Comparison of ENCODE assay signal across 8 cellular contexts in the genomic region with DNA sequence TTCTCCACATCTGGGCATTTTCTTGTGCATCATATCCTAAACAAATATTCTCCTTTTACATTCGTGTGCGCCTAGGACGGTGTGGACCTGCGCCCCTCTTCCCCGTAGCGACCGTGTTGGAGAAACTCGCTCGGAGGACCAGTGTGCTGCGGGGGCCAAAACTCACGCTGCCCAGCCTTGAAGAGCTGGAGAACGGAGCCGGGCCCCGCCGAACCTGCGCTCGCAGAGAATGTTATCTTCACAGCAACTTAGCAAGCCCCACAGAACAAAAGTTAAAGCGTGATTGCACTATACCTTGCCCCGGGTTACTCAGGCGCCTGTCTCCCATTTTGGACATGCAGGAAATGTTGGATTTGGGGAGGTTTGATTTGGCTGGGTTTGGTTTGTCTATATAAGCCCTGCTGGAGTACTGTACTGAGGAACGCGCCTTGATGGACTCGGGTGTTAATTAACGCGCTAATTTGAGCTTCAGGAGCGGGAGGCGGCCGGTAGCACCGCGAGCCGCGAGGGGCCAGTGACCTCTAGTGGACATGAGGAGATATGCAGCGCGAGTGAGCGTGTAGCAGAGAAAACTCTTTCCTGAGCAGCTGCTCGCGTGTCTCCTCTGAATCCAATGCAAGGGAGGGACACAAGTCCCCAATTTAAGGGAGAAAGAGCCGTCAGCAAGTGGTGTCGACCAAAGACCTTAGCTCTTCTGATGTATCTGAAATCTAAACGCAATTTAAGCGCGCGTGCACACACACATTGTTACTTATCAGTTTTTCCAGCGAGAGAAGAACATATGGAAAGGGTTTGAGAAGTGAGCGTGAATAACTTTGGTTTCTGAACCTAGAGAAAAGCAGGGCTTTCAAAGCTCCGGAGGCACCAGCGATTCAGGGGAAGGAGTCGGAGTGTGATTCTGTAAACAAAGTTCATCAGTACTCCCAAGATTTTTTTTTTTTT.
DNase-seq lines count a peak whose midpoint lies in the region; ATAC-seq and TF ChIP-seq lines count a peak whose summit lies in the region.

No MANE protein-coding gene starts in this region.

- peak overlapping the region; percentile 70 for H3K4me3 ChIP-seq in PC-3 (ENCODE audit: low read length)

- H3K27me3 Mint-ChIP-seq in Calu3 (ENCODE audit: unreplicated experiment) (peaks cover 32% of the 10 kb centered on the region), neural crest cell (ENCODE audit: low read depth) (peaks cover 100% of the 10 kb centered on the region)
- peaks cover 87% of the 10 kb centered on the region for H3K27me3 Mint-ChIP-seq in activated T-helper 1 cell treated with anti-CD3 and anti-CD28 coated beads, Interleukin-12 subunit alpha, Interleukin-12 subunit beta, Interleukin-2, Interleukin-4 antibody, amounts not matched to agents 30 ng/mL and 10 ng/mL and 1 ng/mL, durations not matched to agents 14 hours and 24 hours and 36 hours (ENCODE audit: insufficient read depth)

- no peaks in the 10 kb centered on the region for H3K36me3 ChIP-seq in PC-3 (ENCODE audit: low read depth, low read length)

- H2AFZ ChIP-seq in PC-3 (ENCODE audit: low read length) = peak overlapping the region; percentile 85

- no peak overlapping the region for H3K27ac ChIP-seq in PC-3 (ENCODE audit: low read length)
- H3K27ac ChIP-seq in substantia nigra (ENCODE audit: low read depth, low read length, poor library complexity, severe bottlenecking) = peak overlapping the region; percentile 56

- POLR2A ChIA-PET in PC-3 (lab: Charles Lee; ENCODE audit: unreplicated experiment) = interaction anchor here (0.6 kb wide), 2 partner anchors 403 to 533 kb away, joined by 3 to 7 read pairs; no protein-coding TSS in a partner anchor

- DNase-seq in Calu3 (peak; percentile 79), PC-3 (peak; percentile 66), fibroblast of peridontal ligament (ENCODE audit: extremely low read depth) (peak; percentile 62), neural crest cell (ENCODE audit: low read depth, low spot score) (peak; percentile 68), substantia nigra (lab: John Stamatoyannopoulos, UW) (peak in 39 of 49 donors; percentile 20 to 91 (median 77))
- peak; percentile 60 for DNase-seq in activated T-helper 1 cell treated with anti-CD3 and anti-CD28 coated beads, Interleukin-12 subunit alpha, Interleukin-12 subunit beta, Interleukin-2, Interleukin-4 antibody, amounts not matched to agents 30 ng/mL and 10 ng/mL and 1 ng/mL, durations not matched to agents 14 hours and 24 hours and 36 hours (ENCODE audit: low spot score)

- no peaks in the 10 kb centered on the region for H3K9me3 ChIP-seq in PC-3 (ENCODE audit: low read length)

- H3K4me1 Mint-ChIP-seq in Calu3 (ENCODE audit: low read depth, unreplicated experiment) (peaks cover 34% of the 10 kb centered on the region), neural crest cell (peaks cover 29% of the 10 kb centered on the region)
- H3K4me1 Mint-ChIP-seq in activated T-helper 1 cell treated with anti-CD3 and anti-CD28 coated beads, Interleukin-12 subunit alpha, Interleukin-12 subunit beta, Interleukin-2, Interleukin-4 antibody, amounts not matched to agents 30 ng/mL and 10 ng/mL and 1 ng/mL, durations not matched to agents 14 hours and 24 hours and 36 hours (ENCODE audit: low read depth) = peaks cover 21% of the 10 kb centered on the region

- H3K4me3 Mint-ChIP-seq in Calu3 (ENCODE audit: low read depth, unreplicated experiment) = peak overlapping the region; percentile 77
- peak overlapping the region; percentile 62 for H3K4me3 Mint-ChIP-seq in activated T-helper 1 cell treated with anti-CD3 and anti-CD28 coated beads, Interleukin-12 subunit alpha, Interleukin-12 subunit beta, Interleukin-2, Interleukin-4 antibody, amounts not matched to agents 30 ng/mL and 10 ng/mL and 1 ng/mL, durations not matched to agents 14 hours and 24 hours and 36 hours
- H3K4me3 Mint-ChIP-seq in neural crest cell = peak overlapping the region; percentile 79

- H3K9me3 Mint-ChIP-seq in Calu3 (ENCODE audit: low read depth, unreplicated experiment) (no peaks in the 10 kb centered on the region), neural crest cell (no peaks in the 10 kb centered on the region)
- no peaks in the 10 kb centered on the region for H3K9me3 Mint-ChIP-seq in activated T-helper 1 cell treated with anti-CD3 and anti-CD28 coated beads, Interleukin-12 subunit alpha, Interleukin-12 subunit beta, Interleukin-2, Interleukin-4 antibody, amounts not matched to agents 30 ng/mL and 10 ng/mL and 1 ng/mL, durations not matched to agents 14 hours and 24 hours and 36 hours

- H3K4me1 ChIP-seq in PC-3 (ENCODE audit: insufficient read depth, low read length) = peaks cover 16% of the 10 kb centered on the region; the same call in 1 of the 2 replicates

- TF ChIP-seq CTCF in Calu3 (IDR thresholded peaks at IDR 0.05; ENCODE audit: unreplicated experiment) = peak; percentile 97
- peak; percentile 97 for TF ChIP-seq CTCF in PC-3 (conservative IDR thresholded peaks at IDR 0.05; ENCODE audit: low read depth, low read length)
- TF ChIP-seq CTCF in neural crest cell (conservative IDR thresholded peaks at IDR 0.05) = peak; percentile 98

- intact Hi-C loops in Calu3 (cut with micrococcal nuclease; ENCODE audit: unreplicated experiment) = loop anchor here (1.0 to 10.0 kb wide), 3 partner anchors 806 to 1266 kb away; no protein-coding TSS in a partner anchor
- intact Hi-C loops in PC-3 (cut with micrococcal nuclease) = loop anchor here (1.0 to 10.0 kb wide), 5 partner anchors 33 to 1266 kb away; no protein-coding TSS in a partner anchor
- intact Hi-C loops in activated T-helper 1 cell treated with anti-CD3 and anti-CD28 coated beads, Interleukin-12 subunit alpha, Interleukin-12 subunit beta, Interleukin-2, Interleukin-4 antibody, amounts not matched to agents 30 ng/mL and 10 ng/mL and 1 ng/mL, durations not matched to agents 14 hours and 24 hours and 36 hours (cut with micrococcal nuclease) = loop anchor here (1.0 to 2.0 kb wide), 4 partner anchors 25 to 910 kb away; partner anchors contain the start of gene MEF2C

- peak overlapping the region; percentile 93 for H3K4me2 ChIP-seq in PC-3 (ENCODE audit: low read length)

- ATAC-seq in GM19463 (IDR thresholded peaks at IDR 0.05; ENCODE audit: unreplicated experiment) (peak; percentile 85), HG03558 (IDR thresholded peaks at IDR 0.05; ENCODE audit: extremely low read depth, unreplicated experiment) (peak; percentile 85), PC-3 (peak; percentile 75)

- H3K9ac ChIP-seq in PC-3 (ENCODE audit: low read length) = peak overlapping the region; percentile 9; the same call in 1 of the 2 replicates

- H3F3A ChIP-seq in PC-3 (ENCODE audit: low read length, unreplicated experiment) = no peaks in the 10 kb centered on the region

- CTCF ChIA-PET in Calu3 (lab: Charles Lee) (interaction anchor here (0.7 to 4.3 kb wide), 12 partner anchors 10 to 910 kb away, joined by 3 to 44 read pairs (median 4); partner anchors contain the start of gene TMEM161B), PC-3 (lab: Charles Lee) (interaction anchor here (0.5 to 2.5 kb wide), 11 partner anchors 24 to 1665 kb away, joined by 3 to 13 read pairs (median 5); no protein-coding TSS in a partner anchor)

- no peaks in the 10 kb centered on the region for H3K79me2 ChIP-seq in PC-3 (ENCODE audit: low read length)

- H3K36me3 Mint-ChIP-seq in Calu3 (ENCODE audit: insufficient read depth, unreplicated experiment) (peaks cover 24% of the 10 kb centered on the region), neural crest cell (ENCODE audit: low read depth) (peaks cover 3% of the 10 kb centered on the region)
- peaks cover 6% of the 10 kb centered on the region for H3K36me3 Mint-ChIP-seq in activated T-helper 1 cell treated with anti-CD3 and anti-CD28 coated beads, Interleukin-12 subunit alpha, Interleukin-12 subunit beta, Interleukin-2, Interleukin-4 antibody, amounts not matched to agents 30 ng/mL and 10 ng/mL and 1 ng/mL, durations not matched to agents 14 hours and 24 hours and 36 hours (ENCODE audit: low read depth)

- H3K9me2 ChIP-seq in PC-3 (replicated peaks; ENCODE audit: low read length) = no peaks in the 10 kb centered on the region

- H4K20me1 ChIP-seq in PC-3 (ENCODE audit: low read length) = no peaks in the 10 kb centered on the region

- BruUV-seq in Calu3 (replicated peaks; lab: Mats Ljungman, UMichigan) (no TSS peak), PC-3 (replicated peaks; lab: Mats Ljungman, UMichigan) (no TSS peak)

- H3K27ac Mint-ChIP-seq in Calu3 (ENCODE audit: unreplicated experiment) (no peak overlapping the region), neural crest cell (ENCODE audit: unreplicated experiment) (no peak overlapping the region)
- H3K27ac Mint-ChIP-seq in activated T-helper 1 cell treated with anti-CD3 and anti-CD28 coated beads, Interleukin-12 subunit alpha, Interleukin-12 subunit beta, Interleukin-2, Interleukin-4 antibody, amounts not matched to agents 30 ng/mL and 10 ng/mL and 1 ng/mL, durations not matched to agents 14 hours and 24 hours and 36 hours = peak overlapping the region; percentile 92

- H3K27me3 ChIP-seq in PC-3 (ENCODE audit: low read length) = peaks cover 41% of the 10 kb centered on the region
